28 cellular contexts compared by ENCODE assay signal in genomic region chr1:81752840-81753239, GRCh38.
"Had no signal": no experiment of that assay in that cellular context is flagged by ENCODE, and none has a peak within 500 bp of the region (broad histone marks: within the 10 kb centered on the region; RNA-seq: fewer than 3 reads in every experiment).

No MANE protein-coding gene starts in this region.

- ATAC-seq: stimulated activated effector memory CD8-positive, alpha-beta T cell treated with anti-CD3 and anti-CD28 coated beads, Interleukin-12 subunit alpha, Interleukin-12 subunit beta, amount 100 ng/mL, for 72 hours; stimulated activated memory B cell treated with anti-CD40 and anti-IgM and Interleukin-4, amounts not matched to agents 10 μg/mL and 1 μg/mL and 100 μg/mL, for 72 hours; stimulated activated naive B cell treated with anti-CD40 and anti-IgM and Interleukin-4, amounts not matched to agents 10 μg/mL and 1 μg/mL and 100 μg/mL, for 72 hours; stimulated activated naive CD8-positive, alpha-beta T cell treated with anti-CD3 and anti-CD28 coated beads, Interleukin-15, amount 100 ng/mL, for 72 hours; stimulated activated naive CD8-positive, alpha-beta T cell treated with anti-CD3 and anti-CD28 coated beads, Interleukin-15, Interleukin-2, amounts not matched to agents 100 U/mL and 50 U/mL, for 24 hours; upper lobe of right lung had no signal

- H3K4me1 ChIP-seq: thyroid gland, tibial artery, upper lobe of left lung, upper lobe of right lung, uterus, vagina had no signal

- H3K27ac ChIP-seq: stomach, suprapubic skin, testis, thoracic aorta, thyroid gland, tibial artery, tibial nerve, transverse colon, upper lobe of left lung, upper lobe of right lung, uterus, vagina had no signal

- H3K9me3 Mint-ChIP-seq: stimulated activated memory B cell treated with anti-CD40 and anti-IgM and Interleukin-4, amounts not matched to agents 10 μg/mL and 1 μg/mL and 100 μg/mL, for 72 hours; stimulated activated naive CD8-positive, alpha-beta T cell treated with anti-CD3 and anti-CD28 coated beads, Interleukin-15, Interleukin-2, amounts not matched to agents 100 ng/mL and 50 ng/mL, for 24 hours had no signal

- H3K27me3 Mint-ChIP-seq: stimulated activated memory B cell treated with anti-CD40 and anti-IgM and Interleukin-4, amounts not matched to agents 10 μg/mL and 1 μg/mL and 100 μg/mL, for 72 hours; stimulated activated naive B cell treated with anti-CD40 and anti-IgM and Interleukin-4, amounts not matched to agents 10 μg/mL and 1 μg/mL and 100 μg/mL, for 72 hours; stimulated activated naive CD8-positive, alpha-beta T cell treated with anti-CD3 and anti-CD28 coated beads, Interleukin-15, amount 100 ng/mL, for 72 hours; stimulated activated naive CD8-positive, alpha-beta T cell treated with anti-CD3 and anti-CD28 coated beads, Interleukin-15, Interleukin-2, amounts not matched to agents 100 ng/mL and 50 ng/mL, for 24 hours; type B pancreatic cell had no signal

- H3K36me3 Mint-ChIP-seq: stimulated activated effector memory CD8-positive, alpha-beta T cell treated with anti-CD3 and anti-CD28 coated beads, Interleukin-12 subunit alpha, Interleukin-12 subunit beta, amount 100 ng/mL, for 72 hours; stimulated activated memory B cell treated with anti-CD40 and anti-IgM and Interleukin-4, amounts not matched to agents 10 μg/mL and 1 μg/mL and 100 μg/mL, for 72 hours; stimulated activated naive B cell treated with anti-CD40 and anti-IgM and Interleukin-4, amounts not matched to agents 10 μg/mL and 1 μg/mL and 100 μg/mL, for 72 hours; type B pancreatic cell had no signal

- DNase-seq: stimulated activated CD4-positive, alpha-beta T cell treated with anti-CD3 and anti-CD28 coated beads, Interleukin-2, amount 100 ng/mL, for 48 hours; stimulated activated CD4-positive, alpha-beta T cell treated with anti-CD3 and anti-CD28 coated beads, Interleukin-4, amount 100 ng/mL, for 1 hour; stimulated activated CD4-positive, alpha-beta T cell treated with anti-CD3 and anti-CD28 coated beads, Interleukin-4, amount 100 ng/mL, for 24 hours; stimulated activated CD4-positive, alpha-beta T cell treated with anti-CD3 and anti-CD28 coated beads, Interleukin-4, amount 100 ng/mL, for 4 hours; stimulated activated CD8-positive, alpha-beta memory T cell treated with anti-CD3 and anti-CD28 coated beads, Interleukin-4, amount 100 ng/mL, for 48 hours; stimulated activated naive B cell treated with anti-CD40 and anti-IgM and Interleukin-4, amounts not matched to agents 10 μg/mL and 1 μg/mL and 100 μg/mL, for 72 hours; stimulated activated naive CD4-positive, alpha-beta T cell; stimulated activated naive CD4-positive, alpha-beta T cell treated with Interleukin-2 at 50 U/mL for 16 hours; stimulated activated naive CD8-positive, alpha-beta T cell treated with anti-CD3 and anti-CD28 coated beads, Interleukin-15, amount 100 ng/mL, for 72 hours; stimulated activated naive CD8-positive, alpha-beta T cell treated with anti-CD3 and anti-CD28 coated beads, Interleukin-15, Interleukin-2, amounts not matched to agents 100 U/mL and 50 U/mL, for 24 hours; stomach; substantia nigra; testis; thyroid gland; tibial artery; transverse colon; trophoblast cell; upper lobe of left lung; upper lobe of right lung; uterus had no signal

- H3K36me3 ChIP-seq: stomach, suprapubic skin, thoracic aorta, thyroid gland, tibial artery, tibial nerve, transverse colon, upper lobe of left lung, upper lobe of right lung, uterus, vagina had no signal

- H3K9me3 ChIP-seq: stomach, suprapubic skin, testis, thoracic aorta, thyroid gland, tibial artery, tibial nerve, transverse colon, upper lobe of left lung, upper lobe of right lung, uterus, vagina had no signal

- H3K4me1 Mint-ChIP-seq: stimulated activated effector memory CD8-positive, alpha-beta T cell treated with anti-CD3 and anti-CD28 coated beads, Interleukin-12 subunit alpha, Interleukin-12 subunit beta, amount 100 ng/mL, for 72 hours; stimulated activated memory B cell treated with anti-CD40 and anti-IgM and Interleukin-4, amounts not matched to agents 10 μg/mL and 1 μg/mL and 100 μg/mL, for 72 hours; stimulated activated naive B cell treated with anti-CD40 and anti-IgM and Interleukin-4, amounts not matched to agents 10 μg/mL and 1 μg/mL and 100 μg/mL, for 72 hours; stimulated activated naive CD8-positive, alpha-beta T cell treated with anti-CD3 and anti-CD28 coated beads, Interleukin-15, amount 100 ng/mL, for 72 hours had no signal

- H3K27me3 ChIP-seq: stomach, suprapubic skin, testis, thyroid gland, tibial artery, tibial nerve, transverse colon, upper lobe of left lung, upper lobe of right lung, uterus, vagina had no signal

- H3K4me3 ChIP-seq: stomach, suprapubic skin, testis, thoracic aorta, thyroid gland, tibial artery, tibial nerve, transverse colon, upper lobe of left lung, upper lobe of right lung, uterus, vagina had no signal

- H3K27ac Mint-ChIP-seq: stimulated activated effector memory CD8-positive, alpha-beta T cell treated with anti-CD3 and anti-CD28 coated beads, Interleukin-12 subunit alpha, Interleukin-12 subunit beta, amount 100 ng/mL, for 72 hours; stimulated activated memory B cell treated with anti-CD40 and anti-IgM and Interleukin-4, amounts not matched to agents 10 μg/mL and 1 μg/mL and 100 μg/mL, for 72 hours; stimulated activated naive B cell treated with anti-CD40 and anti-IgM and Interleukin-4, amounts not matched to agents 10 μg/mL and 1 μg/mL and 100 μg/mL, for 72 hours; stimulated activated naive CD8-positive, alpha-beta T cell treated with anti-CD3 and anti-CD28 coated beads, Interleukin-15, amount 100 ng/mL, for 72 hours; stimulated activated naive CD8-positive, alpha-beta T cell treated with anti-CD3 and anti-CD28 coated beads, Interleukin-15, Interleukin-2, amounts not matched to agents 100 ng/mL and 50 ng/mL, for 24 hours; type B pancreatic cell had no signal

- H3K4me3 Mint-ChIP-seq: stimulated activated effector memory CD8-positive, alpha-beta T cell treated with anti-CD3 and anti-CD28 coated beads, Interleukin-12 subunit alpha, Interleukin-12 subunit beta, amount 100 ng/mL, for 72 hours; stimulated activated memory B cell treated with anti-CD40 and anti-IgM and Interleukin-4, amounts not matched to agents 10 μg/mL and 1 μg/mL and 100 μg/mL, for 72 hours; stimulated activated naive B cell treated with anti-CD40 and anti-IgM and Interleukin-4, amounts not matched to agents 10 μg/mL and 1 μg/mL and 100 μg/mL, for 72 hours; stimulated activated naive CD8-positive, alpha-beta T cell treated with anti-CD3 and anti-CD28 coated beads, Interleukin-15, amount 100 ng/mL, for 72 hours; stimulated activated naive CD8-positive, alpha-beta T cell treated with anti-CD3 and anti-CD28 coated beads, Interleukin-15, Interleukin-2, amounts not matched to agents 100 ng/mL and 50 ng/mL, for 24 hours; type B pancreatic cell had no signal
